Comparison of ENCODE assay signal across 24 cellular contexts in genomic region chr18:5662586-5663090, GRCh38.
DNase-seq lines count a peak whose midpoint lies in the region; ATAC-seq, FAIRE-seq and TF ChIP-seq lines count a peak whose summit lies in the region.
"Had no signal": no experiment of that assay in that cellular context is flagged by ENCODE, and none has a peak within 500 bp of the region (broad histone marks: within the 10 kb centered on the region; RNA-seq: fewer than 3 reads in every experiment).

No MANE protein-coding gene starts in this region.

- no peak for ATAC-seq in natural killer cell
- ATAC-seq in natural killer cell treated with Interleukin-12 subunit alpha and Interleukin-12 subunit beta and Interleukin-15 and Interleukin-18, amount 100 ng/mL, for 72 hours: no peak
- ATAC-seq: A549, GM23338 had no signal

- H3K9me3 Mint-ChIP-seq in astrocyte (ENCODE audit: unreplicated experiment) (no peaks in the 10 kb centered on the region), natural killer cell (peaks cover 0 to 5% of the 10 kb centered on the region in 2 donors)
- peaks cover 7% of the 10 kb centered on the region for H3K9me3 Mint-ChIP-seq in natural killer cell treated with Interleukin-12 subunit alpha and Interleukin-12 subunit beta and Interleukin-15 and Interleukin-18, amount 100 ng/mL, for 72 hours
- H3K9me3 Mint-ChIP-seq: CD4-positive, alpha-beta T cell; GM23338 had no signal

- H3K4me1 ChIP-seq in astrocyte (ENCODE audit: insufficient read depth, low read length): no peaks in the 10 kb centered on the region
- H3K4me1 ChIP-seq: A549, Caco-2 had no signal

- H3K27me3 ChIP-seq in astrocyte (ENCODE audit: insufficient read depth, low read length): no peaks in the 10 kb centered on the region

- no peak overlapping the region for H3K27ac Mint-ChIP-seq in astrocyte (ENCODE audit: unreplicated experiment)
- H3K27ac Mint-ChIP-seq in natural killer cell: no peak overlapping the region
- no peak overlapping the region for H3K27ac Mint-ChIP-seq in natural killer cell treated with Interleukin-12 subunit alpha and Interleukin-12 subunit beta and Interleukin-15 and Interleukin-18, amount 100 ng/mL, for 72 hours
- H3K27ac Mint-ChIP-seq: CD4-positive, alpha-beta T cell; GM23338 had no signal

- DNase-seq in DMS79 (lab: John Stamatoyannopoulos, UW) (peak; percentile 92), astrocyte (ENCODE audit: low read depth) (peak; percentile 49), cerebellum (ENCODE audit: low spot score) (peak; percentile 61), kidney tubule cell (ENCODE audit: low spot score) (peak; percentile 61), foreskin melanocyte (no peak), natural killer cell (no peak)
- DNase-seq in natural killer cell treated with Interleukin-12 subunit alpha and Interleukin-12 subunit beta and Interleukin-15 and Interleukin-18, amount 100 ng/mL, for 72 hours (ENCODE audit: low spot score): no peak
- DNase-seq in activated CD4-positive, alpha-beta T cell treated with anti-CD3 and anti-CD28 coated beads for 4 hours: no peak
- DNase-seq: AML-193; Caco-2; CD4-positive, alpha-beta T cell; EL; HCEC 1CT; IMR-90 had no signal

- H3K9ac ChIP-seq in astrocyte (ENCODE audit: low read length): no peak overlapping the region

- intact Hi-C loops in natural killer cell (cut with micrococcal nuclease): no loop called here

- H3K4me3 Mint-ChIP-seq in astrocyte (ENCODE audit: unreplicated experiment) (no peak overlapping the region), natural killer cell (no peak overlapping the region)
- H3K4me3 Mint-ChIP-seq in natural killer cell treated with Interleukin-12 subunit alpha and Interleukin-12 subunit beta and Interleukin-15 and Interleukin-18, amount 100 ng/mL, for 72 hours: no peak overlapping the region
- H3K4me3 Mint-ChIP-seq: CD4-positive, alpha-beta T cell; GM23338 had no signal

- peaks cover 2% of the 10 kb centered on the region for H3K4me1 Mint-ChIP-seq in astrocyte (ENCODE audit: low read depth, unreplicated experiment)
- H3K4me1 Mint-ChIP-seq in natural killer cell: no peaks in the 10 kb centered on the region
- no peaks in the 10 kb centered on the region for H3K4me1 Mint-ChIP-seq in natural killer cell treated with Interleukin-12 subunit alpha and Interleukin-12 subunit beta and Interleukin-15 and Interleukin-18, amount 100 ng/mL, for 72 hours (ENCODE audit: low read depth in 2 of 2)
- H3K4me1 Mint-ChIP-seq: GM23338 had no signal

- peaks cover 3% of the 10 kb centered on the region for H3K27me3 Mint-ChIP-seq in astrocyte (ENCODE audit: low read depth, unreplicated experiment)
- no peaks in the 10 kb centered on the region for H3K27me3 Mint-ChIP-seq in natural killer cell (ENCODE audit: low read depth in 2 of 2)
- H3K27me3 Mint-ChIP-seq in natural killer cell treated with Interleukin-12 subunit alpha and Interleukin-12 subunit beta and Interleukin-15 and Interleukin-18, amount 100 ng/mL, for 72 hours: no peaks in the 10 kb centered on the region

- no peaks in the 10 kb centered on the region for H3K36me3 ChIP-seq in astrocyte (ENCODE audit: insufficient read depth, low read length)

- H2AFZ ChIP-seq in astrocyte (ENCODE audit: low read depth, low read length): no peak overlapping the region
- H2AFZ ChIP-seq: GM23338 had no signal

- no peak overlapping the region for H3K4me2 ChIP-seq in astrocyte (ENCODE audit: low read length)
- H3K4me2 ChIP-seq: A549, GM23338 had no signal

- no peaks in the 10 kb centered on the region for H3K9me3 ChIP-seq in astrocyte (ENCODE audit: insufficient read depth, low read depth, low read length)
- H3K9me3 ChIP-seq: A549, Caco-2 had no signal

- H3K36me3 Mint-ChIP-seq in astrocyte (ENCODE audit: low read depth, unreplicated experiment): no peaks in the 10 kb centered on the region
- no peaks in the 10 kb centered on the region for H3K36me3 Mint-ChIP-seq in natural killer cell
- H3K36me3 Mint-ChIP-seq in natural killer cell treated with Interleukin-12 subunit alpha and Interleukin-12 subunit beta and Interleukin-15 and Interleukin-18, amount 100 ng/mL, for 72 hours: no peaks in the 10 kb centered on the region

- FAIRE-seq in astrocyte (lab: Jason Lieb, UNC): no peak
- FAIRE-seq: A549, D721Med, G401.6, GM12891, GM19239, H54, HTR-8/SVneo had no signal

- TF ChIP-seq CTCF in astrocyte (IDR thresholded peaks at IDR 0.05; ENCODE audit: insufficient read depth, low read depth, low read length) (no peak), natural killer cell (IDR thresholded peaks at IDR 0.05) (no peak)

- no peak overlapping the region for H3K27ac ChIP-seq in astrocyte (ENCODE audit: low read depth, low read length)
- H3K27ac ChIP-seq: 22Rv1, A549, C4-2B had no signal

- no peak overlapping the region for H3K4me3 ChIP-seq in astrocyte (ENCODE audit: insufficient read depth, low read depth, low read length)
- H3K4me3 ChIP-seq: A549, GM23338 had no signal

- H3K79me2 ChIP-seq in astrocyte (ENCODE audit: insufficient read depth, low read length): no peaks in the 10 kb centered on the region

- no peaks in the 10 kb centered on the region for H4K20me1 ChIP-seq in astrocyte (ENCODE audit: insufficient read depth, low read length)

Comparison
In these comparisons a context has a peak if more than half of its experiments do, and no peak if none do; other contexts are left out.
1. DNase-seq: peak in DMS79 (single experiment), astrocyte (single experiment), cerebellum (single experiment) and kidney tubule cell (single experiment); none in foreskin melanocyte (single experiment), natural killer cell (single experiment), natural killer cell treated with Interleukin-12 subunit alpha and Interleukin-12 subunit beta and Interleukin-15 and Interleukin-18, amount 100 ng/mL, for 72 hours (single experiment) and activated CD4-positive, alpha-beta T cell treated with anti-CD3 and anti-CD28 coated beads for 4 hours (0 of 2).